Comparison of ENCODE assay signal across 1 cellular context in genomic region chr10:61847087-61847486, GRCh38.
TF ChIP-seq lines count a peak whose summit lies in the region.

No MANE protein-coding gene starts in this region.

TF ChIP-seq in endothelial cell of umbilical vein, 7 proteins besides CTCF, POLR2A, EP300 and RAD21:
- TF ChIP-seq GATA2 (IDR thresholded peaks at IDR 0.05; ENCODE audit: insufficient read depth, insufficient read length, low read depth, low read length) (no peak), JUN (IDR thresholded peaks at IDR 0.05; ENCODE audit: borderline replicate concordance, insufficient read depth, insufficient read length, low read depth) (no peak), MAX (IDR thresholded peaks at IDR 0.05; ENCODE audit: insufficient read depth, insufficient read length) (no peak), EZH2 (IDR thresholded peaks at IDR 0.05; ENCODE audit: borderline replicate concordance, low read depth, low read length, severe bottlenecking) (no peak), MYC (IDR thresholded peaks at IDR 0.05; ENCODE audit: low read depth, low read length) (no peak), FOS (IDR thresholded peaks at IDR 0.05; ENCODE audit: borderline replicate concordance, insufficient read depth, low read length) (no peak), POLR2AphosphoS5 (IDR thresholded peaks at IDR 0.05; ENCODE audit: insufficient read depth, low read depth, low read length) (no peak)
